1 cellular context compared by ENCODE assay signal in genomic region chr10:14014423-14014822, GRCh38.
TF ChIP-seq lines count a peak whose summit lies in the region.

No MANE protein-coding gene starts in this region.

TF ChIP-seq in SK-N-SH, 30 proteins besides CTCF, POLR2A, EP300 and RAD21 (continued from another document):
- TF ChIP-seq USF1 (IDR thresholded peaks at IDR 0.05; ENCODE audit: borderline replicate concordance, low read depth) (no peak), ELF1 (IDR thresholded peaks at IDR 0.05) (no peak), TCF12 (IDR thresholded peaks at IDR 0.05) (peak; percentile 92), JUND (IDR thresholded peaks at IDR 0.05) (peak; percentile 22; the same call in 1 of the 2 replicates), NRF1 (IDR thresholded peaks at IDR 0.05; ENCODE audit: low read depth, low read length) (no peak), FOXM1 (IDR thresholded peaks at IDR 0.05; ENCODE audit: low read depth) (no peak), GABPA (IDR thresholded peaks at IDR 0.05; ENCODE audit: low read depth) (no peak), REST (IDR thresholded peaks at IDR 0.05; ENCODE audit: low read depth, low read length) (peak; percentile 41; the same call in 1 of the 2 replicates), FOSL2 (IDR thresholded peaks at IDR 0.05; ENCODE audit: borderline replicate concordance, low read depth) (no peak), MEF2A (IDR thresholded peaks at IDR 0.05; ENCODE audit: borderline replicate concordance, low read depth) (no peak), CHD2 (IDR thresholded peaks at IDR 0.05; ENCODE audit: low read length, partially characterized antibody) (peak; percentile 30), SIN3A (IDR thresholded peaks at IDR 0.05; ENCODE audit: borderline replicate concordance, low read depth, low read length) (0 out of 2 replicates have a peak, but pooled peaks have one; percentile 17)
